20 cellular contexts compared by ENCODE assay signal in genomic region chr4:3338321-3338838, GRCh38.
"Had no signal": no experiment of that assay in that cellular context is flagged by ENCODE, and none has a peak within 500 bp of the region (broad histone marks: within the 10 kb centered on the region; RNA-seq: fewer than 3 reads in every experiment).

No MANE protein-coding gene starts in this region.

- H3K4me3 ChIP-seq: heart left ventricle, lower lobe of right lung, pancreas, prostate gland, suprapubic skin, tibial artery had no signal

- H3K4me3 Mint-ChIP-seq: activated B cell treated with CpG ODN at 0.5 μM for 24 hours; activated naive CD4-positive, alpha-beta T cell treated with anti-CD3 and anti-CD28 coated beads, Interleukin-2, amount 50 U/mL, for 24 hours; activated naive CD8-positive, alpha-beta T cell treated with anti-CD3 and anti-CD28 coated beads, Interleukin-2, amount 50 U/mL, for 24 hours; activated T-cell treated with anti-CD3 and anti-CD28 coated beads, Interleukin-2, amount 50 U/mL, for 4 hours; activated T-helper 17 cell treated with anti-CD3 and anti-CD28 coated beads, Interleukin-2, amount 50 U/mL, for 72 hours; nephron; T-helper 17 cell had no signal

- H3K4me1 ChIP-seq: foreskin keratinocyte, pancreas, prostate gland, suprapubic skin had no signal

- H3K27me3 Mint-ChIP-seq: activated B cell treated with CpG ODN at 0.5 μM for 24 hours; activated naive CD4-positive, alpha-beta T cell treated with anti-CD3 and anti-CD28 coated beads, Interleukin-2, amount 50 U/mL, for 24 hours; activated naive CD8-positive, alpha-beta T cell treated with anti-CD3 and anti-CD28 coated beads, Interleukin-2, amount 50 U/mL, for 24 hours; activated T-helper 17 cell treated with anti-CD3 and anti-CD28 coated beads, Interleukin-2, amount 50 U/mL, for 72 hours had no signal

- H3K4me1 Mint-ChIP-seq: activated T-helper 17 cell treated with anti-CD3 and anti-CD28 coated beads, Interleukin-2, amount 50 U/mL, for 72 hours had no signal

- H3K9me3 Mint-ChIP-seq: activated B cell treated with CpG ODN at 0.5 μM for 24 hours; activated naive CD4-positive, alpha-beta T cell treated with anti-CD3 and anti-CD28 coated beads, Interleukin-2, amount 50 U/mL, for 24 hours; activated naive CD8-positive, alpha-beta T cell treated with anti-CD3 and anti-CD28 coated beads, Interleukin-2, amount 50 U/mL, for 24 hours; activated T-cell treated with anti-CD3 and anti-CD28 coated beads, Interleukin-2, amount 50 U/mL, for 4 hours; activated T-helper 17 cell treated with anti-CD3 and anti-CD28 coated beads, Interleukin-2, amount 50 U/mL, for 72 hours had no signal

- H3K27ac ChIP-seq: foreskin keratinocyte, heart left ventricle, lower lobe of right lung, pancreas, prostate gland, suprapubic skin, tibial artery had no signal

- H3K27ac Mint-ChIP-seq: activated B cell treated with CpG ODN at 0.5 μM for 24 hours; activated naive CD4-positive, alpha-beta T cell treated with anti-CD3 and anti-CD28 coated beads, Interleukin-2, amount 50 U/mL, for 24 hours; activated naive CD8-positive, alpha-beta T cell treated with anti-CD3 and anti-CD28 coated beads, Interleukin-2, amount 50 U/mL, for 24 hours; activated T-helper 17 cell treated with anti-CD3 and anti-CD28 coated beads, Interleukin-2, amount 50 U/mL, for 72 hours; T-helper 17 cell had no signal

- H3K9me3 ChIP-seq: heart left ventricle, lower lobe of right lung, pancreas, prostate gland, suprapubic skin, tibial artery had no signal

- DNase-seq: activated B cell treated with CpG ODN at 0.5 μM for 24 hours; activated CD4-positive, alpha-beta T cell treated with anti-CD3 and anti-CD28 coated beads, Interleukin-2, amount 50 U/mL, for 4 hours; activated naive CD8-positive, alpha-beta T cell treated with anti-CD3 and anti-CD28 coated beads, Interleukin-2, amount 50 U/mL, for 24 hours; activated T-cell treated with anti-CD3 and anti-CD28 coated beads, Interleukin-2, amount 50 U/mL, for 4 hours; amygdala; caudate nucleus; foreskin keratinocyte; kidney glomerular epithelial cell; lower lobe of right lung; mesendoderm; pancreas; stimulated activated naive CD4-positive, alpha-beta T cell; T-helper 17 cell; tibial artery had no signal

- H3K36me3 ChIP-seq: lower lobe of right lung, pancreas, prostate gland had no signal

- H3K27me3 ChIP-seq: foreskin keratinocyte, heart left ventricle, pancreas, suprapubic skin, tibial artery had no signal
